1 cellular context compared by ENCODE assay signal in the genomic region with DNA sequence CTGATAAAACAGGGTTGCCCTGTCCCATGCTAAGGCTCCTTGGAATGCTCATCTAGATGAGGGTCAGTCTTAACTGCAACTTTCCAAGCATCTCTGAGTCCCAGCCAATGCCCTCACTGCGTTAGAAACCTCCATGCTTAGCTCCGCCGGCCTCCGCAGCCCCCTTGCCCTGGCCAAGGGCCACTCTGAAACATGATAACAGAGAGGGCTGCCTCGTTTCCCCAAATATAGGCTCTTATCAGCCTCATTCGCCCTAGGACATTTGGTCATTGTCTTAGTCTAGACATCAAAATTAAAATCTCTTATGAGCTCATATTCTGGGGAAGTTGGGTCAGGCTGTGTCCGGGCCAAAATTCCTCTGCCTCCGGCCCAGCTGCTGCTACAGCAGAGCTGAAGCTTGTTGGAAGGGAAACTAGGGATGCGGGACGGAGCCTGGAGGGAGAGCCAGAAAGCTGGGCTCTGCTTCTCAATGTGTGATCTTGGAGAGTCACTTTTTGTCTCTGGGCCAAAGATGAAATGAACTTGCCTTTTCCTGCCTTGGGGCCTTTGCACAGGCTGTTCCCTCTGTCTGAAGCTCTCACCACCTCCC.
TF ChIP-seq lines count a peak whose summit lies in the region.

No MANE protein-coding gene starts in this region.

TF ChIP-seq in endothelial cell of umbilical vein, 7 proteins besides CTCF, POLR2A, EP300 and RAD21:
- TF ChIP-seq MYC (IDR thresholded peaks at IDR 0.05; ENCODE audit: low read depth, low read length), result no peak
- TF ChIP-seq, protein P1, sequence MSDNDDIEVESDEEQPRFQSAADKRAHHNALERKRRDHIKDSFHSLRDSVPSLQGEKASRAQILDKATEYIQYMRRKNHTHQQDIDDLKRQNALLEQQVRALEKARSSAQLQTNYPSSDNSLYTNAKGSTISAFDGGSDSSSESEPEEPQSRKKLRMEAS (IDR thresholded peaks at IDR 0.05; ENCODE audit: insufficient read depth, insufficient read length), result no peak
- peak; percentile 81 for TF ChIP-seq GATA2 (IDR thresholded peaks at IDR 0.05; ENCODE audit: insufficient read depth, insufficient read length, low read depth, low read length)
- TF ChIP-seq POLR2AphosphoS5 (IDR thresholded peaks at IDR 0.05; ENCODE audit: insufficient read depth, low read depth, low read length), result peak; percentile 64
- TF ChIP-seq EZH2 (IDR thresholded peaks at IDR 0.05; ENCODE audit: borderline replicate concordance, low read depth, low read length, severe bottlenecking), result no peak
- TF ChIP-seq JUN (IDR thresholded peaks at IDR 0.05; ENCODE audit: borderline replicate concordance, insufficient read depth, insufficient read length, low read depth), result peak; percentile 58
- TF ChIP-seq FOS (IDR thresholded peaks at IDR 0.05; ENCODE audit: borderline replicate concordance, insufficient read depth, low read length), result no peak
TF ChIP-seq in endothelial cell of umbilical vein: peak in this region for 3.
